ENCODE assay signal across 1 cellular context in genomic region chr19:41530761-41531301, GRCh38.
TF ChIP-seq lines count a peak whose summit lies in the region.

No MANE protein-coding gene starts in this region.

TF ChIP-seq in GM23338, 12 proteins besides CTCF, POLR2A, EP300 and RAD21 (continued from another document):
- no peak for TF ChIP-seq ZNF462 (CRISPR knock-in tag; IDR thresholded peaks at IDR 0.05)
